In the genomic region with DNA sequence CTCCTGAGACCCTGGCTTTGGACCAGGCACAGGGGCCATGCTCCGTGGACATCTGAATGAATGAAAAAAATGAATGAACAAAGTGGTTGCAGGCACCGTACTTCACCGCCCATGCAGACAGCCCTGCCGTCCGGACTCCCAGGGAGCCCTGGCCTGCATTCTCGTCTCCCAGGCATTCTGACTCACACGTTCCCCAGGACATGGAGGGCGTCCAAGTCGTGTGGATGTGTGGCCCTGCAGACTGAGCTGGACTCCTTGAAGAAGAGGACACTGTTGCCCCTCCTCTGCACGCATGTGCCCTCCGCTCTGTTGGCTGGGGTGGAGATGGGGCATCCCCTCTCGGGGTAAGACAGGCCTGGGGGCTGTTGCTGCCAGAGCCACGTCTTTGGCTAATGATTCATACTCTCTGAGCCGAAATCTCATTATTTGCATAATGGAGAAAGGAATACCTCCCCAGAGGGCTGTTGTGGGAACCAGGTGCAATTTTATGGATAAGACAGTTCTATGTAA, we compare ENCODE assay signal across 8 cellular contexts. TPM values are rescaled to one million over a fixed set of nuclear protein-coding genes. Genes with fewer than 3 reads are reported as not detected.
DNase-seq lines count a peak whose midpoint lies in the region; TF ChIP-seq lines count a peak whose summit lies in the region.

No MANE protein-coding gene starts in this region.

- H3K4me2 ChIP-seq in mesendoderm (ENCODE audit: low read length) = no peak overlapping the region

- H3K4me3 Mint-ChIP-seq in nephron progenitor cell = no peak overlapping the region

- H3K27ac Mint-ChIP-seq in nephron progenitor cell = peak overlapping the region; percentile 39

- H2BK15ac ChIP-seq in mesendoderm (replicated peaks; ENCODE audit: low read depth) = no peak overlapping the region

- no peak overlapping the region for H3K4me3 ChIP-seq in mesendoderm (ENCODE audit: low read length)

- no peak overlapping the region for H3K9ac ChIP-seq in mesendoderm (ENCODE audit: low read length)

- no peaks in the 10 kb centered on the region for H3K4me1 ChIP-seq in mesendoderm (ENCODE audit: control insufficient read depth, low read depth, low read length)

- no peak overlapping the region for H4K8ac ChIP-seq in mesendoderm (ENCODE audit: low read depth, low read length)

- no peak overlapping the region for H3K18ac ChIP-seq in mesendoderm (ENCODE audit: low read length)

- H4K5ac ChIP-seq in mesendoderm (ENCODE audit: low read length) = no peak overlapping the region

- peaks cover 32% of the 10 kb centered on the region for H3K4me1 Mint-ChIP-seq in nephron progenitor cell

- H3K27me3 Mint-ChIP-seq in nephron progenitor cell (ENCODE audit: low read depth, poor library complexity) = peaks cover 20% of the 10 kb centered on the region

- H2BK5ac ChIP-seq in mesendoderm (ENCODE audit: low read length) = no peak overlapping the region

- no peak overlapping the region for H2BK120ac ChIP-seq in mesendoderm (ENCODE audit: low read depth, low read length)

- no peaks in the 10 kb centered on the region for H3K79me1 ChIP-seq in mesendoderm (ENCODE audit: low read length)

- H3K9me3 Mint-ChIP-seq in nephron progenitor cell = peaks cover 11% of the 10 kb centered on the region

- no peaks in the 10 kb centered on the region for H3K36me3 ChIP-seq in mesendoderm (ENCODE audit: control insufficient read depth, insufficient read depth, low read length)

- peaks cover 4% of the 10 kb centered on the region for H3K36me3 Mint-ChIP-seq in nephron progenitor cell (ENCODE audit: low read depth)

- H3K4ac ChIP-seq in mesendoderm (ENCODE audit: low read depth, low read length) = no peak overlapping the region

- no peak for TF ChIP-seq CTCF in AG09319 (IDR thresholded peaks at IDR 0.05; ENCODE audit: low read depth, low read length)
- no peak for TF ChIP-seq CTCF in nephron progenitor cell (IDR thresholded peaks at IDR 0.05)

- no peak overlapping the region for H3K23ac ChIP-seq in mesendoderm (ENCODE audit: low read length)

- H3K27ac ChIP-seq in mesendoderm (ENCODE audit: low read depth, low read length) = no peak overlapping the region

- no CpG with 5 or more reads among the region's 14 CpGs for WGBS in mesendoderm (ENCODE audit: extremely low coverage, insufficient coverage, low lambda C conversion rate)

- H3K56ac ChIP-seq in mesendoderm (ENCODE audit: low read length) = no peak overlapping the region

- H2AK5ac ChIP-seq in mesendoderm (ENCODE audit: low read length) = no peak overlapping the region

- peak; percentile 86 for DNase-seq in AG09319 (ENCODE audit: extremely low read depth, low read depth)
- peak; percentile 10 for DNase-seq in NAMALWA (ENCODE audit: low spot score)
- DNase-seq in dedifferentiated amniotic fluid mesenchymal stem cell (ENCODE audit: extremely low spot score) = peak; percentile 92
- DNase-seq in nephron progenitor cell = no peak
- DNase-seq in T-helper 2 cell = no peak
- no peak for DNase-seq in NCI-H146 treated with DMSO at 0.1 percent for 48 hours (lab: John Stamatoyannopoulos, UW; ENCODE audit: unreplicated experiment)
- DNase-seq in RPMI8226 = no peak
- DNase-seq in mesendoderm = no peak

- no peaks in the 10 kb centered on the region for H3K27me3 ChIP-seq in mesendoderm (ENCODE audit: insufficient read depth, low read length, poor library complexity)

- no peaks in the 10 kb centered on the region for H3K79me2 ChIP-seq in mesendoderm (ENCODE audit: control insufficient read depth, insufficient read depth, low read length)

RNA-seq across cellular contexts. Expression of a gene that starts 49.7 kb away (rescaled TPM):
- 11.7 TPM for polyA plus RNA-seq in mesendoderm (2013, experiment 1 of 2)
- polyA plus RNA-seq in mesendoderm (2013, experiment 2 of 2) = 11.5 TPM

Comparison
In these comparisons a context has a peak if more than half of its experiments do, and no peak if none do; other contexts are left out.
1. DNase-seq: peak in AG09319 (single experiment), NAMALWA (single experiment) and dedifferentiated amniotic fluid mesenchymal stem cell (single experiment); none in nephron progenitor cell (single experiment), T-helper 2 cell (0 of 5), NCI-H146 treated with DMSO at 0.1 percent for 48 hours (single experiment), RPMI8226 (single experiment) and mesendoderm (single experiment).